10 cellular contexts compared by ENCODE assay signal in genomic region chr11:62205441-62205840, GRCh38. TPM values are rescaled to one million over a fixed set of nuclear protein-coding genes. Genes with fewer than 3 reads are reported as not detected.
"Had no signal": no experiment of that assay in that cellular context is flagged by ENCODE, and none has a peak within 500 bp of the region (broad histone marks: within the 10 kb centered on the region; RNA-seq: fewer than 3 reads in every experiment).

No MANE protein-coding gene starts in this region.

- H3K4me3 ChIP-seq: GM23338, HAP-1 had no signal

- DNase-seq: H7, HFFc6 had no signal

- FAIRE-seq: HepG2 had no signal

- ATAC-seq: GM23338, HCT116, HepG2 had no signal

- H3K27ac ChIP-seq: HL-60 had no signal

- H3K4me1 ChIP-seq: HAP-1 had no signal

- H3K4me2 ChIP-seq: GM23338 had no signal

- H3K36me3 ChIP-seq: HAP-1 had no signal

- H2AFZ ChIP-seq: GM23338 had no signal

- H3K9me3 ChIP-seq: HAP-1 had no signal

RNA-seq across cellular contexts. Expression of gene SCGB2A1, which starts 3.0 kb away (rescaled TPM):
- total RNA-seq: GM23338, H4, H7, HepG2, HFFc6, HT1080 had no signal
- polyA plus RNA-seq: GM23338, HepG2, IgD-negative memory B cell had no signal

RNA-seq across cellular contexts. Expression of gene SCGB1D1, which starts 15.4 kb away (rescaled TPM):
- total RNA-seq: GM23338, H4, H7, HepG2, HFFc6, HT1080 had no signal
- polyA plus RNA-seq: GM23338, HepG2, IgD-negative memory B cell had no signal

RNA-seq across cellular contexts. Expression of gene SCGB1D2, which starts 36.6 kb away (rescaled TPM):
- total RNA-seq: GM23338, H4, H7, HepG2, HFFc6, HT1080 had no signal
- polyA plus RNA-seq: GM23338, HepG2, IgD-negative memory B cell had no signal
